In the genomic region with DNA sequence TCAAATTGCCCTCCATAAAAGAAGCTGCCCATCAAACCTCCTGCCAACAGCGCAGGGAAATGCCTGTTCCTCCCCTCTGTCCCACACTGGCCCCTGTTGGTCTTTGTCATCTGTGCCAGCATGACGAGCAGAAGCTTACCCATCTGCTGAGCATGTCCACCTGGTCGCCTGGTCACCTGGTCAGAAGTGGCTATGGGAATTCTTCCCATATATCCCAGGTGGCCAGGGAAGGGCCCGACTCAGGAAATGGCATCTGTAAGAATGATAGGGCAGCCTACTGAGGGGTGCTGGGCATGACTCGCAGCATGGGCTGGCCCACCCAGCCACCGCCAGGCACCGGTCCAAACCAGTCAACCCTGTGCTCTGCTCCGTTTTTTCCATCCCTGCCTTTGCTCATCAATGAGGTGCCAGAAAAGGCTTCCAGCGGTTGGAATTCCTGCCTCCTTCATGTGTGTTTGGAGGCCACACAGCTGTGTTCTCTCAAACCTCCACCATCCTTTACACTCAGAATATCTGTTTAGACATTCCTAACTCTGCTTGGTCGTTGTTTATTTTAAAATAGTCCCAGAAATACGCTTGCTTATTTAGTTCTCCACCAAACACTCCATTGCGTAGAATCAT, we compare ENCODE assay signal across 17 cellular contexts.
DNase-seq lines count a peak whose midpoint lies in the region; ATAC-seq and TF ChIP-seq lines count a peak whose summit lies in the region.
"Had no signal": no experiment of that assay in that cellular context is flagged by ENCODE, and none has a peak within 500 bp of the region (broad histone marks: within the 10 kb centered on the region; RNA-seq: fewer than 3 reads in every experiment).

No MANE protein-coding gene starts in this region.

- H3K27me3 ChIP-seq in body of pancreas: no peaks in the 10 kb centered on the region
- no peaks in the 10 kb centered on the region for H3K27me3 ChIP-seq in lower lobe of right lung (ENCODE audit: low read depth)
- H3K27me3 ChIP-seq in MM.1S (replicated peaks; ENCODE audit: insufficient read depth, low read length): no peaks in the 10 kb centered on the region
- H3K27me3 ChIP-seq: heart left ventricle, uterus had no signal

- no peaks in the 10 kb centered on the region for H3K9me2 ChIP-seq in MM.1S (replicated peaks; ENCODE audit: insufficient read depth, low read length)

- no peak overlapping the region for H2AFZ ChIP-seq in MM.1S (ENCODE audit: low read length)

- peaks cover 13% of the 10 kb centered on the region for H3K4me1 ChIP-seq in body of pancreas
- peaks cover 24% of the 10 kb centered on the region for H3K4me1 ChIP-seq in lower lobe of right lung
- peaks cover 17% of the 10 kb centered on the region for H3K4me1 ChIP-seq in MM.1S (ENCODE audit: low read length)

- no peaks in the 10 kb centered on the region for H3K79me2 ChIP-seq in MM.1S (ENCODE audit: low read length)

- TF ChIP-seq POLR2A in body of pancreas (IDR thresholded peaks at IDR 0.05): no peak

- intact Hi-C loops in body of pancreas (cut with DNase I): no loop called here
- intact Hi-C loops in lower lobe of right lung (cut with DNase I): no loop called here

- in situ Hi-C loops in KBM-7 (cut with MboI; ENCODE audit: low pct_unique_long_range_greater_than_20kb, low sequenced_read_pairs): no loop called here

- H3K36me3 ChIP-seq in body of pancreas (replicated peaks in 1 of 2; ENCODE audit: insufficient read depth in 1 of 2, low read depth in 2 of 2): no peaks in the 10 kb centered on the region
- H3K36me3 ChIP-seq in lower lobe of right lung: peaks cover 11% of the 10 kb centered on the region
- no peaks in the 10 kb centered on the region for H3K36me3 ChIP-seq in MM.1S (replicated peaks; ENCODE audit: insufficient read depth, low read length)
- H3K36me3 ChIP-seq: uterus had no signal

- peak; percentile 57 for DNase-seq in A172 (ENCODE audit: low spot score)
- peak; percentile 41 for DNase-seq in H4 (ENCODE audit: low spot score)
- peak in 3 of 4 donors; percentile 15 to 38 (median 33) for DNase-seq in body of pancreas
- peak; percentile 67 for DNase-seq in lower lobe of right lung
- no peak for DNase-seq in NCI-H1417 (lab: John Stamatoyannopoulos, UW)
- no peak for DNase-seq in KBM-7
- no peak for DNase-seq in MM.1S
- DNase-seq: GOT3, Karpas-422, NCI-H345, WERI-Rb-1 had no signal

- H3F3A ChIP-seq in MM.1S (ENCODE audit: insufficient read depth, low read length): peaks cover 9% of the 10 kb centered on the region

- TF ChIP-seq CTCF in body of pancreas (IDR thresholded peaks at IDR 0.05) (no peak), lower lobe of right lung (IDR thresholded peaks at IDR 0.05) (no peak), MM.1S (IDR thresholded peaks at IDR 0.05; ENCODE audit: low read length) (no peak)

- H3K4me2 ChIP-seq in MM.1S (ENCODE audit: low read depth, low read length): no peak overlapping the region

- no peak overlapping the region for H3K9ac ChIP-seq in MM.1S (ENCODE audit: low read length)

- H3K4me3 ChIP-seq in body of pancreas (no peak overlapping the region), lower lobe of right lung (no peak overlapping the region), MM.1S (ENCODE audit: low read length) (no peak overlapping the region)
- H3K4me3 ChIP-seq: heart left ventricle, uterus had no signal

- WGBS in body of pancreas, 2 donors: 77 to 79% methylated on average over 10 to 12 of the region's 12 CpGs

- no peaks in the 10 kb centered on the region for H4K20me1 ChIP-seq in MM.1S (ENCODE audit: insufficient read depth, low read length)

- peak; percentile 27 for ATAC-seq in body of pancreas
- ATAC-seq in lower lobe of right lung: peak; percentile 40 to 46
- ATAC-seq in GM18873 (IDR thresholded peaks at IDR 0.05; ENCODE audit: low FRiP score, unreplicated experiment): no peak
- ATAC-seq: heart left ventricle, right cardiac atrium had no signal

- H3K9me3 ChIP-seq in body of pancreas: no peaks in the 10 kb centered on the region
- H3K9me3 ChIP-seq in lower lobe of right lung: no peaks in the 10 kb centered on the region
- H3K9me3 ChIP-seq in MM.1S (replicated peaks; ENCODE audit: insufficient read depth, low read length): no peaks in the 10 kb centered on the region
- H3K9me3 ChIP-seq: heart left ventricle, uterus had no signal

- no peak overlapping the region for H3K27ac ChIP-seq in body of pancreas
- peak overlapping the region; percentile 65 for H3K27ac ChIP-seq in lower lobe of right lung
- no peak overlapping the region for H3K27ac ChIP-seq in MM.1S (ENCODE audit: low read length)
- H3K27ac ChIP-seq: C4-2B, RWPE1, uterus, WERI-Rb-1 had no signal

Comparison
In these comparisons a context has a peak if more than half of its experiments do, and no peak if none do; other contexts are left out.
1. DNase-seq: peak in A172 (single experiment), H4 (single experiment), body of pancreas (3 of 4) and lower lobe of right lung (single experiment); none in NCI-H1417 (0 of 3), KBM-7 (single experiment) and MM.1S (single experiment).